Comparison of ENCODE assay signal across 9 cellular contexts in genomic region chr3:12557472-12558105, GRCh38. TPM values are rescaled to one million over a fixed set of nuclear protein-coding genes. Genes with fewer than 3 reads are reported as not detected.
DNase-seq lines count a peak whose midpoint lies in the region; ATAC-seq, FAIRE-seq and TF ChIP-seq lines count a peak whose summit lies in the region.
"Had no signal": no experiment of that assay in that cellular context is flagged by ENCODE, and none has a peak within 500 bp of the region (broad histone marks: within the 10 kb centered on the region; RNA-seq: fewer than 3 reads in every experiment).

No MANE protein-coding gene starts in this region.

- no peak for TF ChIP-seq POLR2A in HCT116 (IDR thresholded peaks at IDR 0.05; ENCODE audit: borderline replicate concordance, extremely low read depth, insufficient read depth, insufficient read length)

- RAD21 ChIA-PET in HCT116 (lab: Charles Lee; ENCODE audit: low non-redundant PET in 1 of 2, low total read pairs in 2 of 2, uncharacterized antibody in 2 of 2, unreplicated experiment in 2 of 2): no interaction called here

- peak overlapping the region; percentile 93 for H3K27ac Mint-ChIP-seq in activated T-helper 17 cell treated with anti-CD3 and anti-CD28 coated beads, Interleukin-2, amount 50 U/mL, for 72 hours
- peak overlapping the region; percentile 90 for H3K27ac Mint-ChIP-seq in stimulated activated effector memory CD8-positive, alpha-beta T cell treated with anti-CD3 and anti-CD28 coated beads, Interleukin-12 subunit alpha, Interleukin-12 subunit beta, amount 100 ng/mL, for 72 hours

- H3K79me2 ChIP-seq in HCT116 (ENCODE audit: insufficient read depth, low read length): peaks cover 57% of the 10 kb centered on the region

- no peaks in the 10 kb centered on the region for H3K9me3 Mint-ChIP-seq in activated T-helper 17 cell treated with anti-CD3 and anti-CD28 coated beads, Interleukin-2, amount 50 U/mL, for 72 hours
- H3K9me3 Mint-ChIP-seq in stimulated activated effector memory CD8-positive, alpha-beta T cell treated with anti-CD3 and anti-CD28 coated beads, Interleukin-12 subunit alpha, Interleukin-12 subunit beta, amount 100 ng/mL, for 72 hours: no peaks in the 10 kb centered on the region

- CTCF ChIA-PET in HCT116 (lab: Charles Lee): no interaction called here

- H3K4me3 ChIP-seq in AG10803 (ENCODE audit: low read length) (peak overlapping the region; percentile 71), HCT116 (replicated peaks in 1 of 2; ENCODE audit: low read depth in 1 of 2, low read length in 2 of 2) (peak overlapping the region; percentile 86 to 95), iPS-11a (ENCODE audit: low read depth, low read length) (peak overlapping the region; percentile 79)

- no peaks in the 10 kb centered on the region for H3K27me3 ChIP-seq in HCT116 (ENCODE audit: insufficient read depth, low read length)

- H3K9me3 ChIP-seq in HCT116 (ENCODE audit: control insufficient read depth in 1 of 2, insufficient read depth in 1 of 2, low read depth in 1 of 2, low read length in 2 of 2): no peaks in the 10 kb centered on the region

- no peak for ATAC-seq in HCT116
- ATAC-seq in activated T-helper 17 cell treated with anti-CD3 and anti-CD28 coated beads, Interleukin-2, amount 50 U/mL, for 72 hours (replicated peaks): no peak
- no peak for ATAC-seq in stimulated activated effector memory CD8-positive, alpha-beta T cell treated with anti-CD3 and anti-CD28 coated beads, Interleukin-12 subunit alpha, Interleukin-12 subunit beta, amount 100 ng/mL, for 72 hours
- ATAC-seq in HG03432 (IDR thresholded peaks at IDR 0.05; ENCODE audit: unreplicated experiment): no peak

- H3K4me3 Mint-ChIP-seq in activated T-helper 17 cell treated with anti-CD3 and anti-CD28 coated beads, Interleukin-2, amount 50 U/mL, for 72 hours: peak overlapping the region; percentile 91
- peak overlapping the region; percentile 86 for H3K4me3 Mint-ChIP-seq in stimulated activated effector memory CD8-positive, alpha-beta T cell treated with anti-CD3 and anti-CD28 coated beads, Interleukin-12 subunit alpha, Interleukin-12 subunit beta, amount 100 ng/mL, for 72 hours

- H3K36me3 ChIP-seq in HCT116 (ENCODE audit: control insufficient read depth in 1 of 2, insufficient read depth in 2 of 2, low read length in 2 of 2): no peaks in the 10 kb centered on the region

- intact Hi-C loops in HCT116 (cut with micrococcal nuclease): loop anchor here (5.0 kb wide), 1 partner anchor 105 kb away; the partner anchor contains the start of gene RAF1

- H3K27me3 Mint-ChIP-seq in activated T-helper 17 cell treated with anti-CD3 and anti-CD28 coated beads, Interleukin-2, amount 50 U/mL, for 72 hours: peaks cover 25% of the 10 kb centered on the region

- peaks cover 49% of the 10 kb centered on the region for H3K4me1 Mint-ChIP-seq in activated T-helper 17 cell treated with anti-CD3 and anti-CD28 coated beads, Interleukin-2, amount 50 U/mL, for 72 hours
- H3K4me1 Mint-ChIP-seq in stimulated activated effector memory CD8-positive, alpha-beta T cell treated with anti-CD3 and anti-CD28 coated beads, Interleukin-12 subunit alpha, Interleukin-12 subunit beta, amount 100 ng/mL, for 72 hours: peaks cover 52% of the 10 kb centered on the region

- peak overlapping the region; percentile 25 for H2AFZ ChIP-seq in HCT116 (ENCODE audit: low read depth, low read length, poor library complexity, severe bottlenecking)

- no peaks in the 10 kb centered on the region for H3K36me3 Mint-ChIP-seq in activated T-helper 17 cell treated with anti-CD3 and anti-CD28 coated beads, Interleukin-2, amount 50 U/mL, for 72 hours (ENCODE audit: low read depth)
- H3K36me3 Mint-ChIP-seq in stimulated activated effector memory CD8-positive, alpha-beta T cell treated with anti-CD3 and anti-CD28 coated beads, Interleukin-12 subunit alpha, Interleukin-12 subunit beta, amount 100 ng/mL, for 72 hours: peaks cover 4% of the 10 kb centered on the region

- TSS peak; percentile 44 for BruUV-seq in HCT116 (replicated peaks; lab: Mats Ljungman, UMichigan)

- DNase-seq in AG10803 (ENCODE audit: low read depth): peak; percentile 56
- DNase-seq in HCT116 (ENCODE audit: low read depth, low spot score): no peak
- no peak for DNase-seq in stimulated activated effector memory CD8-positive, alpha-beta T cell treated with anti-CD3 and anti-CD28 coated beads, Interleukin-12 subunit alpha, Interleukin-12 subunit beta, amount 100 ng/mL, for 72 hours (ENCODE audit: low spot score in 2 of 2)
- no peak for DNase-seq in frontal cortex (ENCODE audit: low spot score in 2 of 2)
- DNase-seq in NK-92 treated with Interleukin-12 subunit alpha and Interleukin-12 subunit beta, amount 100 ng/mL, for 24 hours (lab: John Stamatoyannopoulos, UW): no peak

- POLR2A ChIA-PET in HCT116 (lab: Charles Lee): interaction anchor here (0.6 kb wide), 1 partner anchor 12 kb away, joined by 3 read pairs; no protein-coding TSS in a partner anchor

- FAIRE-seq in frontal cortex (lab: Jason Lieb, UNC): no peak

- peak overlapping the region; percentile 77 for H3K27ac ChIP-seq in HCT116 (ENCODE audit: low read depth, low read length)

- peaks cover 6% of the 10 kb centered on the region; the same call in 1 of the 2 replicates for H4K20me1 ChIP-seq in HCT116 (ENCODE audit: insufficient read depth)

- no peaks in the 10 kb centered on the region for H3K9me2 ChIP-seq in HCT116 (ENCODE audit: insufficient read depth)

- TF ChIP-seq RAD21 in HCT116 (IDR thresholded peaks at IDR 0.05; ENCODE audit: low read depth): no peak

- H3K9ac ChIP-seq in HCT116 (ENCODE audit: low read length): peak overlapping the region; percentile 95

- TF ChIP-seq CTCF in AG10803 (conservative IDR thresholded peaks at IDR 0.05; ENCODE audit: low read length): no peak
- no peak for TF ChIP-seq CTCF in HCT116 (IDR thresholded peaks at IDR 0.05 in 2 of 3, conservative IDR thresholded peaks at IDR 0.05 in 1 of 3; ENCODE audit: borderline replicate concordance in 1 of 3, insufficient read depth in 1 of 3, low read depth in 2 of 3, low read length in 2 of 3)

- H3K4me2 ChIP-seq in HCT116 (ENCODE audit: low read length): peak overlapping the region; percentile 85

- H3K4me1 ChIP-seq in HCT116 (ENCODE audit: control insufficient read depth in 1 of 2, insufficient read depth in 2 of 2, low read length in 2 of 2): peaks cover 3 to 20% of the 10 kb centered on the region in 2 experiments; a peak in 3 of 4 replicates

TF ChIP-seq in HCT116, 20 proteins besides CTCF, POLR2A, EP300 and RAD21:
- TF ChIP-seq CEBPB (IDR thresholded peaks at IDR 0.05; ENCODE audit: low read depth) (0 out of 2 replicates have a peak, but pooled peaks have one; percentile 14), ZBTB33 (IDR thresholded peaks at IDR 0.05; ENCODE audit: extremely low read depth, insufficient replicate concordance, low read length) (no peak)

RNA-seq across cellular contexts. Expression of gene MKRN2, which starts 0.7 kb away (rescaled TPM):
- total RNA-seq in HCT116 (2021; ENCODE audit: unreplicated experiment) (27.9 TPM), frontal cortex (35.5 TPM)
- polyA plus RNA-seq in HCT116 (2012): 22.8 and 23.2 TPM in 2 replicates
- total RNA-seq in activated T-helper 17 cell treated with anti-CD3 and anti-CD28 coated beads, Interleukin-2, amount 50 U/mL, for 72 hours: 10 to 100 TPM; 17.2 to 25.8 TPM

RNA-seq across cellular contexts. Expression of gene MKRN2OS, which starts 12.3 kb away (rescaled TPM):
- total RNA-seq in HCT116 (2021; ENCODE audit: unreplicated experiment): not detected
- 0.90 and 1.8 TPM in 2 replicates for polyA plus RNA-seq in HCT116 (2012)
- total RNA-seq in activated T-helper 17 cell treated with anti-CD3 and anti-CD28 coated beads, Interleukin-2, amount 50 U/mL, for 72 hours: not detected
- total RNA-seq in frontal cortex: not detected
- total RNA-seq: HT1080 had no signal
